Comparison of ENCODE assay signal across 26 cellular contexts in genomic region chr18:28439870-28440269, GRCh38.
A peak's percentile ranks its signal among the peaks of the same experiment; 100 is the strongest.
DNase-seq lines count a peak whose midpoint lies in the region; ATAC-seq and TF ChIP-seq lines count a peak whose summit lies in the region.
"Had no signal": no experiment of that assay in that cellular context is flagged by ENCODE, and none has a peak within 500 bp of the region (broad histone marks: within the 10 kb centered on the region; RNA-seq: fewer than 3 reads in every experiment).

No MANE protein-coding gene starts in this region.

- H3K4me3 Mint-ChIP-seq in activated naive CD4-positive, alpha-beta T cell treated with anti-CD3 and anti-CD28 coated beads, Interleukin-2, amount 10 ng/mL, durations not matched to agents 7 days and 5 days, result no peak overlapping the region
- no peak overlapping the region for H3K4me3 Mint-ChIP-seq in natural killer cell
- H3K4me3 Mint-ChIP-seq: activated T-cell treated with anti-CD3 and anti-CD28 coated beads, Interleukin-2, amount 50 U/mL, for 72 hours; nephron had no signal

- no peak overlapping the region for H3K27ac Mint-ChIP-seq in activated naive CD4-positive, alpha-beta T cell treated with anti-CD3 and anti-CD28 coated beads, Interleukin-2, amount 10 ng/mL, durations not matched to agents 7 days and 5 days
- H3K27ac Mint-ChIP-seq in natural killer cell, result no peak overlapping the region
- H3K27ac Mint-ChIP-seq: activated T-cell treated with anti-CD3 and anti-CD28 coated beads, Interleukin-2, amount 50 U/mL, for 72 hours; nephron had no signal

- H3K36me3 ChIP-seq in adipocyte (ENCODE audit: control insufficient read depth, insufficient read depth, low read length, severe bottlenecking), result no peaks in the 10 kb centered on the region
- H3K36me3 ChIP-seq: BE2C, Peyer's patch, stomach had no signal

- H3K9me3 ChIP-seq in adipocyte (ENCODE audit: control insufficient read depth, low read length), result peaks cover 2% of the 10 kb centered on the region
- H3K9me3 ChIP-seq: BE2C, Caco-2, Peyer's patch had no signal

- CTCF ChIA-PET in activated naive CD4-positive, alpha-beta T cell treated with anti-CD3 and anti-CD28 coated beads, Interleukin-2, amount 10 ng/mL, durations not matched to agents 7 days and 5 days (lab: Charles Lee), result no interaction called here
- CTCF ChIA-PET in GM10248 (lab: Yijun Ruan, JAX), result interaction anchor here (0.8 to 1.3 kb wide), 2 partner anchors 31 to 44 kb away, joined by 3 to 4 read pairs; no protein-coding TSS in a partner anchor

- H3K27me3 Mint-ChIP-seq in activated naive CD4-positive, alpha-beta T cell treated with anti-CD3 and anti-CD28 coated beads, Interleukin-2, amount 10 ng/mL, durations not matched to agents 7 days and 5 days, result no peaks in the 10 kb centered on the region
- no peaks in the 10 kb centered on the region for H3K27me3 Mint-ChIP-seq in natural killer cell (ENCODE audit: low read depth in 2 of 2)

- no peak for TF ChIP-seq POLR2A in NB4 (IDR thresholded peaks at IDR 0.05; ENCODE audit: extremely low read depth, insufficient read length)

- no peak for ATAC-seq in natural killer cell
- ATAC-seq: activated naive CD4-positive, alpha-beta T cell treated with anti-CD3 and anti-CD28 coated beads, Interleukin-2, amount 50 U/mL, for 72 hours; activated T-cell treated with anti-CD3 and anti-CD28 coated beads, Interleukin-2, amount 50 U/mL, for 72 hours had no signal

- POLR2A ChIA-PET in GM10248 (lab: Yijun Ruan, JAX), result no interaction called here

- TF ChIP-seq CTCF in NB4 (IDR thresholded peaks at IDR 0.05; ENCODE audit: low read depth, low read length) (peak; percentile 3), natural killer cell (IDR thresholded peaks at IDR 0.05) (no peak), GM10248 (IDR thresholded peaks at IDR 0.05; ENCODE audit: control extremely low read depth, extremely low read depth, low read depth, missing control alignments) (no peak)

- H3K27me3 ChIP-seq in adipocyte (replicated peaks; ENCODE audit: control insufficient read depth, insufficient read depth, low read length), result no peaks in the 10 kb centered on the region
- H3K27me3 ChIP-seq: BE2C, Peyer's patch, stomach had no signal

- peaks cover 12% of the 10 kb centered on the region for H3K9me3 Mint-ChIP-seq in activated naive CD4-positive, alpha-beta T cell treated with anti-CD3 and anti-CD28 coated beads, Interleukin-2, amount 10 ng/mL, durations not matched to agents 7 days and 5 days
- peaks cover 0 to 13% of the 10 kb centered on the region in 2 donors for H3K9me3 Mint-ChIP-seq in natural killer cell

- no peaks in the 10 kb centered on the region for H3K36me3 Mint-ChIP-seq in activated naive CD4-positive, alpha-beta T cell treated with anti-CD3 and anti-CD28 coated beads, Interleukin-2, amount 10 ng/mL, durations not matched to agents 7 days and 5 days
- H3K36me3 Mint-ChIP-seq in natural killer cell, result no peaks in the 10 kb centered on the region

- H3K4me3 ChIP-seq in NB4 (ENCODE audit: low read depth, low read length), result no peak overlapping the region
- no peak overlapping the region for H3K4me3 ChIP-seq in adipocyte (ENCODE audit: low read length)
- H3K4me3 ChIP-seq: coronary artery, Peyer's patch, stomach had no signal

- DNase-seq in DMS53 (lab: John Stamatoyannopoulos, UW) (peak; percentile 24), DMS53 treated with DMSO at 0.1 percent for 48 hours (lab: John Stamatoyannopoulos, UW; ENCODE audit: unreplicated experiment) (no peak), NB4 (ENCODE audit: low read depth) (peak; percentile 1), adipocyte (ENCODE audit: low read depth) (peak; percentile 30), non-pigmented ciliary epithelial cell (ENCODE audit: low read depth) (peak; percentile 8), natural killer cell (no peak), GM10248 (ENCODE audit: extremely low spot score) (no peak)
- DNase-seq in activated naive CD4-positive, alpha-beta T cell treated with anti-CD3 and anti-CD28 coated beads, Interleukin-2, amount 10 ng/mL, durations not matched to agents 7 days and 5 days, result no peak
- DNase-seq: 8988T; activated T-cell treated with anti-CD3 and anti-CD28 coated beads, Interleukin-2, amount 50 U/mL, for 72 hours; BE2C; Caco-2; GF-D8; hypothalamus; kidney; mesendoderm; NCI-H774; Peyer's patch; small intestine; stimulated activated CD4-positive, alpha-beta T cell treated with anti-CD3 and anti-CD28 coated beads, Interleukin-4, amount 100 ng/mL, for 1 hour; stomach; T-helper 9 cell; trophoblast cell had no signal

- no peak overlapping the region for H3K9ac ChIP-seq in adipocyte (ENCODE audit: low read length)

- intact Hi-C loops in natural killer cell (cut with micrococcal nuclease), result no loop called here

- H3K4me1 Mint-ChIP-seq in activated naive CD4-positive, alpha-beta T cell treated with anti-CD3 and anti-CD28 coated beads, Interleukin-2, amount 10 ng/mL, durations not matched to agents 7 days and 5 days, result no peaks in the 10 kb centered on the region
- no peaks in the 10 kb centered on the region for H3K4me1 Mint-ChIP-seq in natural killer cell
- H3K4me1 Mint-ChIP-seq: nephron had no signal

- no peaks in the 10 kb centered on the region for H3K4me1 ChIP-seq in adipocyte (ENCODE audit: control insufficient read depth, insufficient read depth, low read length)
- H3K4me1 ChIP-seq: BE2C, Caco-2, Peyer's patch, stomach had no signal

Comparison
In these comparisons a context has a peak if more than half of its experiments do, and no peak if none do; other contexts are left out.
1. DNase-seq: peak in DMS53 (single experiment), NB4 (single experiment), adipocyte (single experiment) and non-pigmented ciliary epithelial cell (single experiment); none in DMS53 treated with DMSO at 0.1 percent for 48 hours (single experiment), activated naive CD4-positive, alpha-beta T cell treated with anti-CD3 and anti-CD28 coated beads, Interleukin-2, amount 10 ng/mL, durations not matched to agents 7 days and 5 days (single experiment), natural killer cell (single experiment) and GM10248 (single experiment).